ENCODE assay signal across 12 cellular contexts in the genomic region with DNA sequence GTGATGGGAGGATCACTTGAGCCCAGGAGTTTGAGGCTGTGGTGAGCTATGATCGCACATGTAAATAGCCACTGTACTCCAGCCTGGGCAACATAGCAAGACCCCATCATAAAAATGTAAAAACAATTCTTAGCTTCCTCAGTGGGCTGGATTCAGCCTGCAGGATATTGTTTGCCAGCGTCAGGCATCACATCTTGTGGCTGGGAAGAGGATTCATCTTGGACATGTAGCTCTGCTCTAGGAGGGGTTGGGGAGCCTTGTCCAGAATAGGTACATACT.
"Had no signal": no experiment of that assay in that cellular context is flagged by ENCODE, and none has a peak within 500 bp of the region (broad histone marks: within the 10 kb centered on the region; RNA-seq: fewer than 3 reads in every experiment).

No MANE protein-coding gene starts in this region.

- H3K9me3 Mint-ChIP-seq: activated T-cell treated with anti-CD3 and anti-CD28 coated beads, Interleukin-2, amount 50 U/mL, for 4 hours; memory B cell; neural crest cell had no signal

- ATAC-seq: activated T-cell treated with anti-CD3 and anti-CD28 coated beads, Interleukin-2, amount 50 U/mL, for 4 hours had no signal

- H3K4me1 ChIP-seq: ascending aorta, left lung had no signal

- H3K9me3 ChIP-seq: ascending aorta, gastroesophageal sphincter, left lung, ovary had no signal

- H3K4me3 Mint-ChIP-seq: activated T-cell treated with anti-CD3 and anti-CD28 coated beads, Interleukin-2, amount 50 U/mL, for 4 hours; memory B cell; neural crest cell had no signal

- H3K27ac Mint-ChIP-seq: memory B cell had no signal

- H3K4me1 Mint-ChIP-seq: neural crest cell had no signal

- DNase-seq: activated CD4-positive, alpha-beta T cell treated with anti-CD3 and anti-CD28 coated beads, Interleukin-2, amount 50 U/mL, for 1 hour; activated naive CD4-positive, alpha-beta T cell; activated T-cell treated with anti-CD3 and anti-CD28 coated beads, Interleukin-2, amount 50 U/mL, for 4 hours; caudate nucleus; left lung; ovary; stimulated activated CD4-positive, alpha-beta T cell treated with anti-CD3 and anti-CD28 coated beads, Interleukin-4, amount 100 ng/mL, for 4 hours had no signal

- H3K27me3 Mint-ChIP-seq: memory B cell had no signal

- H3K27ac ChIP-seq: ascending aorta, left lung, ovary, skin epidermis had no signal

- H3K4me3 ChIP-seq: ascending aorta, gastroesophageal sphincter, left lung, ovary, skin epidermis had no signal

- H3K27me3 ChIP-seq: ascending aorta, gastroesophageal sphincter, left lung, ovary had no signal
